11 cellular contexts compared by ENCODE assay signal in genomic region chr5:17305964-17306725, GRCh38.
DNase-seq lines count a peak whose midpoint lies in the region; ATAC-seq and TF ChIP-seq lines count a peak whose summit lies in the region.
"Had no signal": no experiment of that assay in that cellular context is flagged by ENCODE, and none has a peak within 500 bp of the region (broad histone marks: within the 10 kb centered on the region; RNA-seq: fewer than 3 reads in every experiment).

No MANE protein-coding gene starts in this region.

- H3K27me3 ChIP-seq in GM23338 (ENCODE audit: insufficient read depth) (no peaks in the 10 kb centered on the region), RWPE2 (ENCODE audit: insufficient read depth, poor library complexity, severe bottlenecking) (no peaks in the 10 kb centered on the region)

- H3F3A ChIP-seq in GM23338 (replicated peaks; ENCODE audit: low read depth) = no peaks in the 10 kb centered on the region

- H3K36me3 Mint-ChIP-seq in GM23338 (ENCODE audit: low read depth) (no peaks in the 10 kb centered on the region), nephron progenitor cell (ENCODE audit: low read depth) (no peaks in the 10 kb centered on the region)

- no peaks in the 10 kb centered on the region for H3K79me2 ChIP-seq in GM23338 (replicated peaks; ENCODE audit: insufficient read depth)

- peaks cover 1% of the 10 kb centered on the region for H3K27me3 Mint-ChIP-seq in GM23338 (ENCODE audit: insufficient read depth, low read depth, poor library complexity)
- H3K27me3 Mint-ChIP-seq in nephron progenitor cell (ENCODE audit: low read depth, poor library complexity) = no peaks in the 10 kb centered on the region

- H3K36me3 ChIP-seq in GM23338 (ENCODE audit: insufficient read depth) = no peaks in the 10 kb centered on the region
- no peaks in the 10 kb centered on the region for H3K36me3 ChIP-seq in RWPE2 (ENCODE audit: low read depth)

- H3K9me3 Mint-ChIP-seq in GM23338 (no peaks in the 10 kb centered on the region), nephron progenitor cell (no peaks in the 10 kb centered on the region)

- H3K4me3 ChIP-seq in GM23338 (no peak overlapping the region), RWPE2 (ENCODE audit: severe bottlenecking) (no peak overlapping the region), fibroblast of pulmonary artery (replicated peaks; ENCODE audit: low read depth, low read length) (no peak overlapping the region)

- ATAC-seq in GM23338 (peak; percentile 66), RWPE2 (ENCODE audit: low read depth) (peak; percentile 94), GM21737 (IDR thresholded peaks at IDR 0.05; ENCODE audit: unreplicated experiment) (no peak)

- H3K27ac Mint-ChIP-seq in GM23338 (no peak overlapping the region), nephron progenitor cell (no peak overlapping the region)
- H3K27ac Mint-ChIP-seq: T-helper 1 cell treated with Interleukin-12 subunit alpha and Interleukin-12 subunit beta and Interleukin-4 antibody, amounts not matched to agents 30 μg/mL and 1 μg/mL, for 36 hours had no signal

- no peak overlapping the region for H3K4me2 ChIP-seq in GM23338
- H3K4me2 ChIP-seq: KMS-11 had no signal

- 0 out of 2 replicates have a peak, but pooled peaks cover 5% of the 10 kb centered on the region for H3K9me2 ChIP-seq in GM23338 (ENCODE audit: insufficient read depth)

- TF ChIP-seq CTCF in GM23338 (conservative IDR thresholded peaks at IDR 0.05; ENCODE audit: low read depth in 2 of 2) = no peak
- no peak for TF ChIP-seq CTCF in RWPE2 (IDR thresholded peaks at IDR 0.05; ENCODE audit: poor library complexity, severe bottlenecking)
- TF ChIP-seq CTCF in fibroblast of pulmonary artery (IDR thresholded peaks at IDR 0.05; ENCODE audit: low read length, missing control alignments) = no peak
- TF ChIP-seq CTCF in nephron progenitor cell (IDR thresholded peaks at IDR 0.05) = no peak

- H4K20me1 ChIP-seq in GM23338 (replicated peaks; ENCODE audit: insufficient read depth) = no peaks in the 10 kb centered on the region

- H3K9me3 ChIP-seq in RWPE2 (ENCODE audit: severe bottlenecking) = no peaks in the 10 kb centered on the region

- no peak overlapping the region for H3K27ac ChIP-seq in GM23338 (ENCODE audit: low read depth)
- H3K27ac ChIP-seq in RWPE2 (ENCODE audit: poor library complexity, severe bottlenecking) = peak overlapping the region; percentile 40
- H3K27ac ChIP-seq: KMS-11 had no signal

- DNase-seq in GM23338 (ENCODE audit: low spot score) (peak; percentile 11), RWPE2 (ENCODE audit: low spot score) (no peak), fibroblast of pulmonary artery (ENCODE audit: low read depth) (peak; percentile 78), renal cortical epithelial cell (ENCODE audit: low read depth) (peak; percentile 21), 8988T (no peak), NCI-H2196 (lab: John Stamatoyannopoulos, UW; ENCODE audit: unreplicated experiment) (no peak), nephron progenitor cell (no peak)
- DNase-seq: activated naive CD4-positive, alpha-beta T cell treated with anti-CD3 and anti-CD28 coated beads, Interleukin-2, amount 50 U/mL, for 16 hours had no signal

- H3K4me3 Mint-ChIP-seq in GM23338 (no peak overlapping the region), nephron progenitor cell (no peak overlapping the region)
- H3K4me3 Mint-ChIP-seq: T-helper 1 cell treated with Interleukin-12 subunit alpha and Interleukin-12 subunit beta and Interleukin-4 antibody, amounts not matched to agents 30 μg/mL and 1 μg/mL, for 36 hours had no signal

- H3K4me1 Mint-ChIP-seq in GM23338 = peaks cover 8% of the 10 kb centered on the region; the same call in 2 of the 3 replicates
- H3K4me1 Mint-ChIP-seq in nephron progenitor cell = peaks cover 13% of the 10 kb centered on the region

- peaks cover 4% of the 10 kb centered on the region; the same call in 1 of the 2 replicates for H3K4me1 ChIP-seq in GM23338 (ENCODE audit: insufficient read depth)
- peaks cover 11% of the 10 kb centered on the region for H3K4me1 ChIP-seq in RWPE2 (ENCODE audit: insufficient read depth, poor library complexity, severe bottlenecking)

- H2AFZ ChIP-seq in GM23338 = peak overlapping the region; percentile 74; the same call in 1 of the 2 replicates

TF ChIP-seq in GM23338, 12 proteins besides CTCF, POLR2A, EP300 and RAD21 (continues in another document):
- TF ChIP-seq EZH2 (IDR thresholded peaks at IDR 0.05; ENCODE audit: low read depth, unreplicated experiment) (no peak), POLR2AphosphoS5 (IDR thresholded peaks at IDR 0.05; ENCODE audit: low read depth) (no peak), ZNF114 (CRISPR knock-in tag; IDR thresholded peaks at IDR 0.05) (no peak), EZH2phosphoT487 (IDR thresholded peaks at IDR 0.05; ENCODE audit: unreplicated experiment) (no peak), ZNF331 (CRISPR knock-in tag; IDR thresholded peaks at IDR 0.05; ENCODE audit: low read depth) (no peak), REST (IDR thresholded peaks at IDR 0.05; ENCODE audit: unreplicated experiment) (no peak), NANOG (IDR thresholded peaks at IDR 0.05; ENCODE audit: borderline replicate concordance) (no peak), STAT1 (IDR thresholded peaks at IDR 0.05; ENCODE audit: unreplicated experiment) (no peak), JUNB (IDR thresholded peaks at IDR 0.05; ENCODE audit: unreplicated experiment) (no peak)
- TF ChIP-seq, protein P1, sequence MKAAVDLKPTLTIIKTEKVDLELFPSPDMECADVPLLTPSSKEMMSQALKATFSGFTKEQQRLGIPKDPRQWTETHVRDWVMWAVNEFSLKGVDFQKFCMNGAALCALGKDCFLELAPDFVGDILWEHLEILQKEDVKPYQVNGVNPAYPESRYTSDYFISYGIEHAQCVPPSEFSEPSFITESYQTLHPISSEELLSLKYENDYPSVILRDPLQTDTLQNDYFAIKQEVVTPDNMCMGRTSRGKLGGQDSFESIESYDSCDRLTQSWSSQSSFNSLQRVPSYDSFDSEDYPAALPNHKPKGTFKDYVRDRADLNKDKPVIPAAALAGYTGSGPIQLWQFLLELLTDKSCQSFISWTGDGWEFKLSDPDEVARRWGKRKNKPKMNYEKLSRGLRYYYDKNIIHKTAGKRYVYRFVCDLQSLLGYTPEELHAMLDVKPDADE (IDR thresholded peaks at IDR 0.05) = no peak

Comparison
In these comparisons a context has a peak if more than half of its experiments do, and no peak if none do; other contexts are left out.
1. DNase-seq: peak in GM23338 (single experiment), fibroblast of pulmonary artery (single experiment) and renal cortical epithelial cell (single experiment); none in RWPE2 (single experiment), 8988T (single experiment), NCI-H2196 (single experiment) and nephron progenitor cell (single experiment).